In genomic region chr15:77187751-77188464, GRCh38 we compare ENCODE assay signal across 8 cellular contexts.
DNase-seq lines count a peak whose midpoint lies in the region; ATAC-seq, FAIRE-seq and TF ChIP-seq lines count a peak whose summit lies in the region.

No MANE protein-coding gene starts in this region.

- no peak overlapping the region for H3K27ac ChIP-seq in A549

- no peak for TF ChIP-seq RAD21 in A549 (conservative IDR thresholded peaks at IDR 0.05 in 1 of 2, IDR thresholded peaks at IDR 0.05 in 1 of 2)

- 69% methylated on average over 4 of the region's 4 CpGs for WGBS in A549 (ENCODE audit: missing lambda C conversion rate)

- H3K4me1 ChIP-seq in A549: peaks cover 5% of the 10 kb centered on the region; the same call in 1 of the 3 replicates

- H3K4me3 ChIP-seq in A549 (no peak overlapping the region), epithelial cell of esophagus (ENCODE audit: low read length) (no peak overlapping the region)

- POLR2A ChIA-PET in A549 (lab: Yijun Ruan, JAX): interaction anchor here (0.6 to 1.9 kb wide), 2 partner anchors 289 to 355 kb away, joined by 3 to 5 read pairs; no protein-coding TSS in a partner anchor

- DNase-seq in A549 (ENCODE audit: low read depth in 1 of 2, low spot score in 1 of 2) (no peak), OCI-M1 (lab: John Stamatoyannopoulos, UW) (peak; percentile 70), epithelial cell of esophagus (ENCODE audit: low read depth) (peak; percentile 42), natural killer cell (no peak), D341Med (ENCODE audit: low spot score) (no peak), NCI-H2029 treated with DMSO at 0.1 percent for 48 hours (lab: John Stamatoyannopoulos, UW) (no peak), amniotic stem cell (lab: John Stamatoyannopoulos, UW) (no peak)

- no peak for ATAC-seq in A549
- peak; percentile 57 for ATAC-seq in GM19452 (IDR thresholded peaks at IDR 0.05; ENCODE audit: unreplicated experiment)
- peak; percentile 43 to 66 (median 58) for ATAC-seq in natural killer cell

- H3K27me3 Mint-ChIP-seq in natural killer cell (ENCODE audit: low read depth in 2 of 2): no peaks in the 10 kb centered on the region

- H3K4me2 ChIP-seq in A549: no peak overlapping the region

- no peaks in the 10 kb centered on the region for H3K9me3 ChIP-seq in A549

- H3K9me3 Mint-ChIP-seq in natural killer cell: no peaks in the 10 kb centered on the region

- no peak for FAIRE-seq in A549 (lab: Jason Lieb, UNC)

- peaks cover 40 to 41% of the 10 kb centered on the region in 2 donors for H3K4me1 Mint-ChIP-seq in natural killer cell

- intact Hi-C loops in natural killer cell (cut with micrococcal nuclease): loop anchor here (2.0 to 5.0 kb wide), 2 partner anchors 69 to 234 kb away; partner anchors contain the start of genes HMG20A and PEAK1

- TF ChIP-seq CTCF in A549 (IDR thresholded peaks at IDR 0.05) (no peak), epithelial cell of esophagus (IDR thresholded peaks at IDR 0.05; ENCODE audit: insufficient read depth, low read depth, low read length, missing control alignments) (no peak), natural killer cell (IDR thresholded peaks at IDR 0.05) (no peak)

- H3K27ac Mint-ChIP-seq in natural killer cell: peak overlapping the region; percentile 59 to 74

- CTCF ChIA-PET in A549 (lab: Yijun Ruan, JAX): interaction anchor here (1.1 to 6.3 kb wide), 9 partner anchors 9 to 445 kb away, joined by 3 to 49 read pairs (median 8); no protein-coding TSS in a partner anchor

- H3K4me3 Mint-ChIP-seq in natural killer cell: peak overlapping the region; percentile 15

- no peak for TF ChIP-seq EP300 in A549 (IDR thresholded peaks at IDR 0.05)

- H3K36me3 Mint-ChIP-seq in natural killer cell: no peaks in the 10 kb centered on the region

- no peak for TF ChIP-seq POLR2A in A549 (IDR thresholded peaks at IDR 0.05; ENCODE audit: low read length)

TF ChIP-seq in A549, 52 proteins besides CTCF, POLR2A, EP300 and RAD21:
- TF ChIP-seq MAFK (IDR thresholded peaks at IDR 0.05; ENCODE audit: partially characterized antibody): peak; percentile 70
- TF ChIP-seq ZC3H11A (IDR thresholded peaks at IDR 0.05): no peak

Comparison
In these comparisons a context has a peak if more than half of its experiments do, and no peak if none do; other contexts are left out.
1. ATAC-seq: peak in GM19452 (single experiment) and natural killer cell (3 of 3); none in A549 (0 of 2).
2. DNase-seq: peak in OCI-M1 (single experiment) and epithelial cell of esophagus (single experiment); none in A549 (0 of 2), natural killer cell (single experiment), D341Med (single experiment), NCI-H2029 treated with DMSO at 0.1 percent for 48 hours (single experiment) and amniotic stem cell (single experiment).